In the genomic region with DNA sequence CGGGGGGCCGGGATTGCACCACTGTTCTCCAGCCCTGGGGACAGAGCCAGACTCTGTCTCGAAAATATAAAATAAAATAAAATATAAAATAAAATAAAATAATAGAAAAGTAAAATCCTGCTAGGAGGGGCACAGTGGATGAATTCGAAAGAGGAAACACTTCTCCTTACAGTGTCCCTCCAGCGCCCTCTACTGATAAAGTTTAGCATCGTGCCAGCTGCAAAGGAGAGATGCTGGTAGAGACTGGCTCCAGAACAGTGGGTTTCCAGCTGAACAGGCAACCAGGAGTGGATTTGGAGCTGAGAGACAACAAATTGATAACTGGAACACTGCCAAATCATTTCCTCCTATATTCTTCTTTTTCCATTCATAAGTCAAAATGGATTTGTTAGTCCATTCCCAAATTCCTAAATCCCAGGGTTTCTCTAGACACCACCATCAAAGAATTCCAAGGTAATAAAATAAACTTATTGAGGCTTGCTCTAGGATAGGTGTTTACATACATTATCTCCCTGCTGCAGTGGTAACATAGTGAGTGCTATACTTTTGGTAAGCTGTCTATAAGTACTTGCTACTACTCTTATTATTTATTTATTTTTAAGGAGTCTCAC, we compare ENCODE assay signal across 8 cellular contexts. TPM values are rescaled to one million over a fixed set of nuclear protein-coding genes. Genes with fewer than 3 reads are reported as not detected.
DNase-seq lines count a peak whose midpoint lies in the region; ATAC-seq and TF ChIP-seq lines count a peak whose summit lies in the region.

No MANE protein-coding gene starts in this region.

- H3K27ac Mint-ChIP-seq in activated naive CD8-positive, alpha-beta T cell treated with anti-CD3 and anti-CD28 coated beads, Interleukin-2, amount 50 U/mL, for 24 hours = no peak overlapping the region

- no peaks in the 10 kb centered on the region for H3K36me3 Mint-ChIP-seq in activated naive CD8-positive, alpha-beta T cell treated with anti-CD3 and anti-CD28 coated beads, Interleukin-2, amount 50 U/mL, for 24 hours (ENCODE audit: low read depth)

- 23 to 26% methylated on average over 6 of the region's 6 CpGs for WGBS in sigmoid colon, 2 donors

- H3K9me3 ChIP-seq in HEK293 (ENCODE audit: control insufficient read depth, insufficient read depth, low read depth, low read length) = no peaks in the 10 kb centered on the region
- H3K9me3 ChIP-seq in left ventricle myocardium inferior (replicated peaks) = no peaks in the 10 kb centered on the region
- no peaks in the 10 kb centered on the region for H3K9me3 ChIP-seq in sigmoid colon

- no peak for TF ChIP-seq POLR2A in sigmoid colon (IDR thresholded peaks at IDR 0.05)

- peak; percentile 82 for DNase-seq in EL
- DNase-seq in NCI-H128 (lab: John Stamatoyannopoulos, UW; ENCODE audit: unreplicated experiment) = peak; percentile 62
- peak; percentile 54 for DNase-seq in SW480 (ENCODE audit: low spot score)
- DNase-seq in activated naive CD8-positive, alpha-beta T cell treated with anti-CD3 and anti-CD28 coated beads, Interleukin-2, amount 50 U/mL, for 24 hours = peak; percentile 74
- peak; percentile 68 for DNase-seq in left ventricle myocardium inferior
- DNase-seq in sigmoid colon = peak; percentile 84

- no peak for TF ChIP-seq EP300 in sigmoid colon (IDR thresholded peaks at IDR 0.05)

- no peak overlapping the region for H3K4me3 Mint-ChIP-seq in activated naive CD8-positive, alpha-beta T cell treated with anti-CD3 and anti-CD28 coated beads, Interleukin-2, amount 50 U/mL, for 24 hours

- intact Hi-C loops in left ventricle myocardium inferior (cut with micrococcal nuclease) = loop anchor here (5.0 kb wide), 2 partner anchors 141 to 354 kb away; no protein-coding TSS in a partner anchor
- intact Hi-C loops in sigmoid colon (cut with DNase I) = loop anchor here (5.0 kb wide), 1 partner anchor 961 kb away; no protein-coding TSS in a partner anchor

- H3K27me3 ChIP-seq in left ventricle myocardium inferior (ENCODE audit: low read depth) (peaks cover 17% of the 10 kb centered on the region), sigmoid colon (peaks cover 0 to 17% (median 0%) of the 10 kb centered on the region in 3 donors)

- no peaks in the 10 kb centered on the region for H3K9me3 Mint-ChIP-seq in activated naive CD8-positive, alpha-beta T cell treated with anti-CD3 and anti-CD28 coated beads, Interleukin-2, amount 50 U/mL, for 24 hours

- POLR2A ChIA-PET in HEK293 (lab: Yijun Ruan, JAX) = no interaction called here

- no peaks in the 10 kb centered on the region for H3K36me3 ChIP-seq in HEK293 (ENCODE audit: control insufficient read depth in 2 of 2, insufficient read depth in 1 of 2, low read length in 2 of 2)
- no peaks in the 10 kb centered on the region for H3K36me3 ChIP-seq in left ventricle myocardium inferior
- no peaks in the 10 kb centered on the region for H3K36me3 ChIP-seq in sigmoid colon

- peaks cover 3% of the 10 kb centered on the region for H3K4me1 Mint-ChIP-seq in activated naive CD8-positive, alpha-beta T cell treated with anti-CD3 and anti-CD28 coated beads, Interleukin-2, amount 50 U/mL, for 24 hours

- TF ChIP-seq CTCF in HEK293 (tag by site-specific recombination; IDR thresholded peaks at IDR 0.05) (peak; percentile 44), left ventricle myocardium inferior (IDR thresholded peaks at IDR 0.05; ENCODE audit: borderline replicate concordance) (peak; percentile 89), sigmoid colon (IDR thresholded peaks at IDR 0.05) (peak in 3 of 4 experiments; percentile 54 to 78 (median 60))

- ATAC-seq in activated naive CD8-positive, alpha-beta T cell treated with anti-CD3 and anti-CD28 coated beads, Interleukin-2, amount 50 U/mL, for 24 hours = peak; percentile 44
- ATAC-seq in HG02763 (IDR thresholded peaks at IDR 0.05; ENCODE audit: unreplicated experiment) = no peak

- peaks cover 9% of the 10 kb centered on the region for H3K27me3 Mint-ChIP-seq in activated naive CD8-positive, alpha-beta T cell treated with anti-CD3 and anti-CD28 coated beads, Interleukin-2, amount 50 U/mL, for 24 hours

- CTCF ChIA-PET in HEK293 (lab: Yijun Ruan, JAX) = interaction anchor here (0.6 to 13.5 kb wide), 67 partner anchors 8 to 1155 kb away, joined by 3 to 693 read pairs (median 4); a partner anchor contains a TSS

- H3K27ac ChIP-seq in HEK293 (ENCODE audit: extremely low read depth, low read depth, low read length) (no peak overlapping the region), left ventricle myocardium inferior (replicated peaks) (no peak overlapping the region), sigmoid colon (no peak overlapping the region)

- no peak overlapping the region for H3K4me3 ChIP-seq in HEK293 (ENCODE audit: low read depth, low read length)
- peak overlapping the region; percentile 30 for H3K4me3 ChIP-seq in left ventricle myocardium inferior
- H3K4me3 ChIP-seq in sigmoid colon = no peak overlapping the region

- peaks cover 4% of the 10 kb centered on the region for H3K4me1 ChIP-seq in HEK293 (ENCODE audit: control insufficient read depth, insufficient read depth, low read length)
- H3K4me1 ChIP-seq in left ventricle myocardium inferior = peaks cover 4% of the 10 kb centered on the region
- H3K4me1 ChIP-seq in sigmoid colon = no peaks in the 10 kb centered on the region

TF ChIP-seq in HEK293, 187 proteins besides CTCF, POLR2A, EP300 and RAD21 (continues in another document):
- TF ChIP-seq ZNF404 (tag by site-specific recombination; IDR thresholded peaks at IDR 0.05) (no peak), ZNF366 (tag by site-specific recombination; conservative IDR thresholded peaks at IDR 0.05) (no peak), ZNF37A (tag by site-specific recombination; IDR thresholded peaks at IDR 0.05) (no peak), ZNF747 (tag by site-specific recombination; IDR thresholded peaks at IDR 0.05) (no peak), ZNF311 (tag by site-specific recombination; IDR thresholded peaks at IDR 0.05; ENCODE audit: borderline replicate concordance) (no peak), HOXD13 (CRISPR knock-in tag; IDR thresholded peaks at IDR 0.05; ENCODE audit: borderline replicate concordance) (no peak), ZNF24 (tag by site-specific recombination; IDR thresholded peaks at IDR 0.05) (no peak), ZNF174 (tag by site-specific recombination; IDR thresholded peaks at IDR 0.05) (no peak), HOXC10 (CRISPR knock-in tag; IDR thresholded peaks at IDR 0.05) (no peak), KLF7 (tag by site-specific recombination; IDR thresholded peaks at IDR 0.05; ENCODE audit: borderline replicate concordance) (no peak), SCRT2 (tag by site-specific recombination; IDR thresholded peaks at IDR 0.05) (no peak), ZNF664 (tag by site-specific recombination; IDR thresholded peaks at IDR 0.05) (no peak), ZNF654 (tag by site-specific recombination; IDR thresholded peaks at IDR 0.05; ENCODE audit: low read depth) (peak; percentile 97), IKZF3 (tag by site-specific recombination; IDR thresholded peaks at IDR 0.05) (peak; percentile 48; the same call in 1 of the 2 replicates)
- TF ChIP-seq, protein P1, sequence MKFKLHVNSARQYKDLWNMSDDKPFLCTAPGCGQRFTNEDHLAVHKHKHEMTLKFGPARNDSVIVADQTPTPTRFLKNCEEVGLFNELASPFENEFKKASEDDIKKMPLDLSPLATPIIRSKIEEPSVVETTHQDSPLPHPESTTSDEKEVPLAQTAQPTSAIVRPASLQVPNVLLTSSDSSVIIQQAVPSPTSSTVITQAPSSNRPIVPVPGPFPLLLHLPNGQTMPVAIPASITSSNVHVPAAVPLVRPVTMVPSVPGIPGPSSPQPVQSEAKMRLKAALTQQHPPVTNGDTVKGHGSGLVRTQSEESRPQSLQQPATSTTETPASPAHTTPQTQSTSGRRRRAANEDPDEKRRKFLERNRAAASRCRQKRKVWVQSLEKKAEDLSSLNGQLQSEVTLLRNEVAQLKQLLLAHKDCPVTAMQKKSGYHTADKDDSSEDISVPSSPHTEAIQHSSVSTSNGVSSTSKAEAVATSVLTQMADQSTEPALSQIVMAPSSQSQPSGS (tag by site-specific recombination; IDR thresholded peaks at IDR 0.05; ENCODE audit: low read depth) = no peak
- TF ChIP-seq, protein P2, sequence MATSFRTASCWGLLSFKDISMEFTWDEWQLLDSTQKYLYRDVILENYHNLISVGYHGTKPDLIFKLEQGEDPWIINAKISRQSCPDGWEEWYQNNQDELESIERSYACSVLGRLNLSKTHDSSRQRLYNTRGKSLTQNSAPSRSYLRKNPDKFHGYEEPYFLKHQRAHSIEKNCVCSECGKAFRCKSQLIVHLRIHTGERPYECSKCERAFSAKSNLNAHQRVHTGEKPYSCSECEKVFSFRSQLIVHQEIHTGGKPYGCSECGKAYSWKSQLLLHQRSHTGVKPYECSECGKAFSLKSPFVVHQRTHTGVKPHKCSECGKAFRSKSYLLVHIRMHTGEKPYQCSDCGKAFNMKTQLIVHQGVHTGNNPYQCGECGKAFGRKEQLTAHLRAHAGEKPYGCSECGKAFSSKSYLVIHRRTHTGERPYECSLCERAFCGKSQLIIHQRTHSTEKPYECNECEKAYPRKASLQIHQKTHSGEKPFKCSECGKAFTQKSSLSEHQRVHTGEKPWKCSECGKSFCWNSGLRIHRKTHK (tag by site-specific recombination; IDR thresholded peaks at IDR 0.05) = no peak

RNA-seq across cellular contexts. Expression of a gene that starts 31.7 kb away (rescaled TPM):
- total RNA-seq in left ventricle myocardium inferior = 13.4 TPM
- 10 to 100 TPM in 1 of 4 donors, 1 to 10 TPM in 3; 6.6 to 13.2 (median 8.4) TPM for total RNA-seq in sigmoid colon
- polyA plus RNA-seq in sigmoid colon = 10 to 100 TPM; 22.8 to 26.4 (median 26.2) TPM

RNA-seq across cellular contexts. Expression of a gene that starts 32.4 kb away (rescaled TPM):
- 5.3 TPM for total RNA-seq in left ventricle myocardium inferior
- total RNA-seq in sigmoid colon = 10 to 100 TPM; 16.3 to 24.5 (median 21.3) TPM
- polyA plus RNA-seq in sigmoid colon = 10 to 100 TPM in 1 of 3 donors, 1 to 10 TPM in 2; 3.1 to 10.8 (median 6.0) TPM
